16 cellular contexts compared by ENCODE assay signal in the genomic region with DNA sequence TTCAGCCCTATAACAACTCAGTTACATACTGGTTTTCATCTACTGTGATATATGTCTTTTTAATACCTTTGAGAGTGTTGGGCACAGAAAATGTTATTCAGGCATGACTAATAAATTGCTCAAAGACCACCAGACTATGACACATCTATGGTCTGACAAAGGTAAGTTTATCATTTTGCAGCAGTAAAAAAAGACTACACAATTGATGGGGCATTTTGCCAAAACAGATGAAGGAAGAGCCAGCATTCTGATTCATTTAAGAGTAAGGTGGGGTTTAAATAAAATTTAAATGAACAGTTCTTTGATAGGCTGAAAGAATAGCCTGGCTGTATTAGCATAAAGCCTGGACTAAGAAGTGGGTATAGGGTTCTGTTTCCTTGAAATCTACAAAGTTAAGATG. TPM values are rescaled to one million over a fixed set of nuclear protein-coding genes. Genes with fewer than 3 reads are reported as not detected.
DNase-seq lines count a peak whose midpoint lies in the region; ATAC-seq, FAIRE-seq and TF ChIP-seq lines count a peak whose summit lies in the region.
"Had no signal": no experiment of that assay in that cellular context is flagged by ENCODE, and none has a peak within 500 bp of the region (broad histone marks: within the 10 kb centered on the region; RNA-seq: fewer than 3 reads in every experiment).

No MANE protein-coding gene starts in this region.

- DNase-seq in activated T-cell treated with anti-CD3 and anti-CD28 coated beads, Interleukin-2, amount 50 U/mL, for 72 hours: no peak
- DNase-seq in activated T-cell treated with anti-CD3 and anti-CD28 coated beads for 4 hours: no peak
- DNase-seq in RWPE1 (ENCODE audit: low spot score): peak; percentile 8
- peak; percentile 33 for DNase-seq in endothelial cell of umbilical vein (ENCODE audit: low read depth, low spot score)
- DNase-seq in naive thymus-derived CD8-positive, alpha-beta T cell: no peak
- DNase-seq in GM20000 (ENCODE audit: low spot score): no peak
- DNase-seq in WERI-Rb-1: no peak
- DNase-seq: aorta, dorsolateral prefrontal cortex, lower lobe of right lung, MM.1S, NCI-H2029 treated with DMSO at 0.1 percent for 48 hours, NCI-H748 treated with DMSO at 0.1 percent for 48 hours, T-helper 2 cell had no signal

- H3K27ac Mint-ChIP-seq in activated T-cell treated with anti-CD3 and anti-CD28 coated beads, Interleukin-2, amount 50 U/mL, for 72 hours: peak overlapping the region; percentile 6
- peak overlapping the region; percentile 93 for H3K27ac Mint-ChIP-seq in stimulated activated naive CD8-positive, alpha-beta T cell treated with anti-CD3 and anti-CD28 coated beads, Interleukin-15, Interleukin-2, amounts not matched to agents 100 ng/mL and 50 ng/mL, for 24 hours
- H3K27ac Mint-ChIP-seq in naive thymus-derived CD8-positive, alpha-beta T cell: no peak overlapping the region

- intact Hi-C loops in endothelial cell of umbilical vein (cut with micrococcal nuclease): loop anchor here (5.0 kb wide), 2 partner anchors 1749 to 1994 kb away; no protein-coding TSS in a partner anchor

- H3K4me2 ChIP-seq in endothelial cell of umbilical vein (ENCODE audit: insufficient read depth, low read length): no peak overlapping the region

- POLR2A ChIA-PET in RWPE1 (lab: Yijun Ruan, JAX; ENCODE audit: low non-redundant PET): no interaction called here
- POLR2A ChIA-PET in endothelial cell of umbilical vein (lab: Charles Lee): no interaction called here
- POLR2A ChIA-PET in naive thymus-derived CD8-positive, alpha-beta T cell (lab: Charles Lee): no interaction called here

- H3K27me3 ChIP-seq in endothelial cell of umbilical vein (ENCODE audit: control insufficient read depth in 2 of 2, insufficient read depth in 2 of 2, low read length in 2 of 2): no peaks in the 10 kb centered on the region
- no peaks in the 10 kb centered on the region for H3K27me3 ChIP-seq in WERI-Rb-1 (ENCODE audit: insufficient read depth, low read depth, severe bottlenecking)
- H3K27me3 ChIP-seq: dorsolateral prefrontal cortex had no signal

- peak; percentile 76 to 80 for ATAC-seq in activated T-cell treated with anti-CD3 and anti-CD28 coated beads, Interleukin-2, amount 50 U/mL, for 72 hours (replicated peaks in 1 of 2)
- no peak for ATAC-seq in naive thymus-derived CD8-positive, alpha-beta T cell
- ATAC-seq: lower lobe of right lung had no signal

- H3K27me3 Mint-ChIP-seq in activated T-cell treated with anti-CD3 and anti-CD28 coated beads, Interleukin-2, amount 50 U/mL, for 72 hours (ENCODE audit: low read depth): no peaks in the 10 kb centered on the region
- H3K27me3 Mint-ChIP-seq in stimulated activated naive CD8-positive, alpha-beta T cell treated with anti-CD3 and anti-CD28 coated beads, Interleukin-15, Interleukin-2, amounts not matched to agents 100 ng/mL and 50 ng/mL, for 24 hours: no peaks in the 10 kb centered on the region
- H3K27me3 Mint-ChIP-seq in naive thymus-derived CD8-positive, alpha-beta T cell: no peaks in the 10 kb centered on the region

- TF ChIP-seq CTCF in RWPE1 (conservative IDR thresholded peaks at IDR 0.05; ENCODE audit: low read depth): no peak
- no peak for TF ChIP-seq CTCF in endothelial cell of umbilical vein (IDR thresholded peaks at IDR 0.05; ENCODE audit: extremely low read depth in 1 of 2, insufficient read depth in 1 of 2, low read depth in 1 of 2, low read length in 2 of 2)
- no peak for TF ChIP-seq CTCF in GM20000 (IDR thresholded peaks at IDR 0.05; ENCODE audit: extremely low read depth, missing control alignments)
- no peak for TF ChIP-seq CTCF in WERI-Rb-1 (IDR thresholded peaks at IDR 0.05; ENCODE audit: low read depth, low read length)

- no peak for FAIRE-seq in endothelial cell of umbilical vein (lab: Jason Lieb, UNC)

- H3K79me2 ChIP-seq in endothelial cell of umbilical vein (ENCODE audit: control insufficient read depth, insufficient read depth, low read length): no peaks in the 10 kb centered on the region

- no peaks in the 10 kb centered on the region for H3K36me3 ChIP-seq in endothelial cell of umbilical vein (ENCODE audit: control insufficient read depth in 2 of 2, extremely low read depth in 1 of 2, insufficient read depth in 2 of 2, low read length in 2 of 2)
- H3K36me3 ChIP-seq in WERI-Rb-1: no peaks in the 10 kb centered on the region
- H3K36me3 ChIP-seq: lower lobe of right lung had no signal

- H3K27ac ChIP-seq in RWPE1: no peak overlapping the region
- H3K27ac ChIP-seq in endothelial cell of umbilical vein (ENCODE audit: insufficient read depth, low read depth, low read length): no peak overlapping the region
- no peak overlapping the region for H3K27ac ChIP-seq in WERI-Rb-1
- H3K27ac ChIP-seq: dorsolateral prefrontal cortex, lower lobe of right lung had no signal

- H3K4me1 Mint-ChIP-seq in activated T-cell treated with anti-CD3 and anti-CD28 coated beads, Interleukin-2, amount 50 U/mL, for 72 hours (ENCODE audit: low read depth): peaks cover 30% of the 10 kb centered on the region
- H3K4me1 Mint-ChIP-seq in stimulated activated naive CD8-positive, alpha-beta T cell treated with anti-CD3 and anti-CD28 coated beads, Interleukin-15, Interleukin-2, amounts not matched to agents 100 ng/mL and 50 ng/mL, for 24 hours (ENCODE audit: low read depth): peaks cover 54% of the 10 kb centered on the region
- peaks cover 0 to 8% (median 2%) of the 10 kb centered on the region in 4 donors for H3K4me1 Mint-ChIP-seq in naive thymus-derived CD8-positive, alpha-beta T cell
- H3K4me1 Mint-ChIP-seq: neural crest cell had no signal

- no peak overlapping the region for H3K4me3 ChIP-seq in endothelial cell of umbilical vein (replicated peaks in 1 of 3; ENCODE audit: insufficient read depth in 1 of 3, low read depth in 1 of 3, low read length in 3 of 3)
- H3K4me3 ChIP-seq in WERI-Rb-1 (ENCODE audit: low read depth, low read length): no peak overlapping the region
- H3K4me3 ChIP-seq: dorsolateral prefrontal cortex, lower lobe of right lung had no signal

- CTCF ChIA-PET in RWPE1 (lab: Yijun Ruan, JAX): no interaction called here
- CTCF ChIA-PET in endothelial cell of umbilical vein (lab: Charles Lee): interaction anchor here (1.0 to 1.8 kb wide), 4 partner anchors 9 to 1996 kb away, joined by 3 to 15 read pairs (median 5); partner anchors contain the start of gene RNPC3

- H3K4me1 ChIP-seq in endothelial cell of umbilical vein (ENCODE audit: control insufficient read depth, extremely low read depth, insufficient read depth, low read length): peaks cover 11% of the 10 kb centered on the region
- H3K4me1 ChIP-seq: lower lobe of right lung had no signal

- H3K9me3 ChIP-seq in endothelial cell of umbilical vein (replicated peaks; ENCODE audit: control insufficient read depth, insufficient read depth, low read length): no peaks in the 10 kb centered on the region
- H3K9me3 ChIP-seq in WERI-Rb-1 (ENCODE audit: severe bottlenecking): no peaks in the 10 kb centered on the region
- H3K9me3 ChIP-seq: lower lobe of right lung had no signal

- H3K36me3 Mint-ChIP-seq in activated T-cell treated with anti-CD3 and anti-CD28 coated beads, Interleukin-2, amount 50 U/mL, for 72 hours (ENCODE audit: insufficient read depth in 2 of 2): no peaks in the 10 kb centered on the region
- H3K36me3 Mint-ChIP-seq in stimulated activated naive CD8-positive, alpha-beta T cell treated with anti-CD3 and anti-CD28 coated beads, Interleukin-15, Interleukin-2, amounts not matched to agents 100 ng/mL and 50 ng/mL, for 24 hours (ENCODE audit: low read depth): peaks cover 17% of the 10 kb centered on the region
- peaks cover 3 to 13% (median 4%) of the 10 kb centered on the region in 3 donors for H3K36me3 Mint-ChIP-seq in naive thymus-derived CD8-positive, alpha-beta T cell

- H3K9ac ChIP-seq in endothelial cell of umbilical vein (replicated peaks; ENCODE audit: extremely low read depth, insufficient read depth, low read length): no peak overlapping the region

- peak overlapping the region; percentile 20 to 47 for H3K4me3 Mint-ChIP-seq in activated T-cell treated with anti-CD3 and anti-CD28 coated beads, Interleukin-2, amount 50 U/mL, for 72 hours
- peak overlapping the region; percentile 30 for H3K4me3 Mint-ChIP-seq in stimulated activated naive CD8-positive, alpha-beta T cell treated with anti-CD3 and anti-CD28 coated beads, Interleukin-15, Interleukin-2, amounts not matched to agents 100 ng/mL and 50 ng/mL, for 24 hours
- no peak overlapping the region for H3K4me3 Mint-ChIP-seq in naive thymus-derived CD8-positive, alpha-beta T cell
- H3K4me3 Mint-ChIP-seq: neural crest cell had no signal

- H3K9me1 ChIP-seq in endothelial cell of umbilical vein (replicated peaks; ENCODE audit: control insufficient read depth, extremely low read depth, insufficient read depth, low read length): no peaks in the 10 kb centered on the region

- no peak overlapping the region for H2AFZ ChIP-seq in endothelial cell of umbilical vein (ENCODE audit: low read depth, low read length)

- H4K20me1 ChIP-seq in endothelial cell of umbilical vein (replicated peaks; ENCODE audit: control insufficient read depth, extremely low read depth, insufficient read depth, low read length): no peaks in the 10 kb centered on the region

- H3K9me3 Mint-ChIP-seq in activated T-cell treated with anti-CD3 and anti-CD28 coated beads, Interleukin-2, amount 50 U/mL, for 72 hours: peaks cover 1 to 2% of the 10 kb centered on the region in 2 donors
- peaks cover 2% of the 10 kb centered on the region for H3K9me3 Mint-ChIP-seq in stimulated activated naive CD8-positive, alpha-beta T cell treated with anti-CD3 and anti-CD28 coated beads, Interleukin-15, Interleukin-2, amounts not matched to agents 100 ng/mL and 50 ng/mL, for 24 hours
- H3K9me3 Mint-ChIP-seq in naive thymus-derived CD8-positive, alpha-beta T cell: peaks cover 0 to 8% (median 2%) of the 10 kb centered on the region in 9 donors
- H3K9me3 Mint-ChIP-seq: neural crest cell had no signal

- TF ChIP-seq POLR2A in endothelial cell of umbilical vein (IDR thresholded peaks at IDR 0.05; ENCODE audit: low read depth, low read length): no peak

- no TSS peak for BruUV-seq in endothelial cell of umbilical vein (replicated peaks; lab: Mats Ljungman, UMichigan)

- dilution Hi-C loops in endothelial cell of umbilical vein (cut with MboI; ENCODE audit: extremely low pct_ligation_motif_present, low sequenced_read_pairs): no loop called here

RNA-seq across cellular contexts. Expression of gene RNPC3, which starts 8.8 kb away (rescaled TPM):
- total RNA-seq in activated T-cell treated with anti-CD3 and anti-CD28 coated beads, Interleukin-2, amount 50 U/mL, for 72 hours: 10 to 100 TPM; 27.0 to 27.1 TPM
- total RNA-seq in endothelial cell of umbilical vein: 12.2 and 16.7 TPM in 2 replicates
- 9.2 and 11.5 TPM in 2 replicates for polyA plus RNA-seq in endothelial cell of umbilical vein
- polyA plus RNA-seq in endothelial cell of umbilical vein (2011; cell fraction: cytosol; rRNA removed): 6.6 and 8.4 TPM in 2 replicates
- 61.3 and 63.1 TPM in 2 replicates for polyA plus RNA-seq in endothelial cell of umbilical vein (2011; cell fraction: nucleus; rRNA removed)
- 7.3 and 11.8 TPM in 2 replicates for polyA plus RNA-seq in endothelial cell of umbilical vein (2012)
- polyA minus RNA-seq in endothelial cell of umbilical vein: 14.3 and 17.4 TPM in 2 replicates
- 5.4 TPM for polyA minus RNA-seq in endothelial cell of umbilical vein (2011; cell fraction: cytosol; rRNA and poly(A)+ RNA removed)
- 34.1 and 57.0 TPM in 2 replicates for polyA minus RNA-seq in endothelial cell of umbilical vein (2011; cell fraction: nucleus; rRNA and poly(A)+ RNA removed)
- total RNA-seq in naive thymus-derived CD8-positive, alpha-beta T cell: 10 to 100 TPM; 80.0 to 85.4 TPM
- polyA plus RNA-seq in naive thymus-derived CD8-positive, alpha-beta T cell: 10 to 100 TPM; 14.1 to 15.8 (median 14.8) TPM

RNA-seq across cellular contexts. Expression of gene AMY2B, which starts 54.7 kb away (rescaled TPM):
- total RNA-seq in activated T-cell treated with anti-CD3 and anti-CD28 coated beads, Interleukin-2, amount 50 U/mL, for 72 hours: 10 to 100 TPM; 12.9 to 14.2 TPM
- 1.2 and 1.8 TPM in 2 replicates for total RNA-seq in endothelial cell of umbilical vein
- 0.53 and 1.0 TPM in 2 replicates for polyA plus RNA-seq in endothelial cell of umbilical vein
- 0.05 and 0.13 TPM in 2 replicates for polyA plus RNA-seq in endothelial cell of umbilical vein (2011; cell fraction: cytosol; rRNA removed)
- 7.5 and 8.7 TPM in 2 replicates for polyA plus RNA-seq in endothelial cell of umbilical vein (2011; cell fraction: nucleus; rRNA removed)
- polyA plus RNA-seq in endothelial cell of umbilical vein (2012): 0.86 and 0.92 TPM in 2 replicates
- polyA minus RNA-seq in endothelial cell of umbilical vein: 0.38 and 0.56 TPM in 2 replicates
- polyA minus RNA-seq in endothelial cell of umbilical vein (2011; cell fraction: cytosol; rRNA and poly(A)+ RNA removed): not detected
- 2.0 and 2.6 TPM in 2 replicates for polyA minus RNA-seq in endothelial cell of umbilical vein (2011; cell fraction: nucleus; rRNA and poly(A)+ RNA removed)
- 10 to 100 TPM; 63.1 to 63.7 TPM for total RNA-seq in naive thymus-derived CD8-positive, alpha-beta T cell
- 1 to 10 TPM in 1 of 3 donors, under 1 TPM in 2; 0.67 to 1.6 (median 0.74) TPM for polyA plus RNA-seq in naive thymus-derived CD8-positive, alpha-beta T cell

Comparison
In these comparisons a context has a peak if more than half of its experiments do, and no peak if none do; other contexts are left out.
1. ATAC-seq: peak in activated T-cell treated with anti-CD3 and anti-CD28 coated beads, Interleukin-2, amount 50 U/mL, for 72 hours (2 of 2); none in naive thymus-derived CD8-positive, alpha-beta T cell (0 of 2).
2. DNase-seq: peak in RWPE1 (single experiment) and endothelial cell of umbilical vein (single experiment); none in activated T-cell treated with anti-CD3 and anti-CD28 coated beads, Interleukin-2, amount 50 U/mL, for 72 hours (0 of 2), activated T-cell treated with anti-CD3 and anti-CD28 coated beads for 4 hours (single experiment), naive thymus-derived CD8-positive, alpha-beta T cell (0 of 10), GM20000 (single experiment) and WERI-Rb-1 (single experiment).
3. H3K27ac Mint-ChIP-seq: peak in activated T-cell treated with anti-CD3 and anti-CD28 coated beads, Interleukin-2, amount 50 U/mL, for 72 hours (single experiment) and stimulated activated naive CD8-positive, alpha-beta T cell treated with anti-CD3 and anti-CD28 coated beads, Interleukin-15, Interleukin-2, amounts not matched to agents 100 ng/mL and 50 ng/mL, for 24 hours (single experiment); none in naive thymus-derived CD8-positive, alpha-beta T cell (0 of 10).
4. H3K4me3 Mint-ChIP-seq: peak in activated T-cell treated with anti-CD3 and anti-CD28 coated beads, Interleukin-2, amount 50 U/mL, for 72 hours (2 of 2) and stimulated activated naive CD8-positive, alpha-beta T cell treated with anti-CD3 and anti-CD28 coated beads, Interleukin-15, Interleukin-2, amounts not matched to agents 100 ng/mL and 50 ng/mL, for 24 hours (single experiment); none in naive thymus-derived CD8-positive, alpha-beta T cell (0 of 10).
5. RNA of gene AMY2B, which starts 54.7 kb away (total RNA-seq): 63.1 to 63.7 TPM in naive thymus-derived CD8-positive, alpha-beta T cell; 12.9 to 14.2 TPM in activated T-cell treated with anti-CD3 and anti-CD28 coated beads, Interleukin-2, amount 50 U/mL, for 72 hours and 1.2 to 1.8 TPM in endothelial cell of umbilical vein; every median in the first group is over 4 times any median in the second.